Comparison of ENCODE assay signal across 1 cellular context in genomic region chr11:112113539-112114457, GRCh38.
A peak's percentile ranks its signal among the peaks of the same experiment; 100 is the strongest.
TF ChIP-seq lines count a peak whose summit lies in the region.

No MANE protein-coding gene starts in this region.

TF ChIP-seq in HepG2, 621 proteins besides CTCF, POLR2A, EP300 and RAD21 (continues in another document):
- TF ChIP-seq, protein P1, sequence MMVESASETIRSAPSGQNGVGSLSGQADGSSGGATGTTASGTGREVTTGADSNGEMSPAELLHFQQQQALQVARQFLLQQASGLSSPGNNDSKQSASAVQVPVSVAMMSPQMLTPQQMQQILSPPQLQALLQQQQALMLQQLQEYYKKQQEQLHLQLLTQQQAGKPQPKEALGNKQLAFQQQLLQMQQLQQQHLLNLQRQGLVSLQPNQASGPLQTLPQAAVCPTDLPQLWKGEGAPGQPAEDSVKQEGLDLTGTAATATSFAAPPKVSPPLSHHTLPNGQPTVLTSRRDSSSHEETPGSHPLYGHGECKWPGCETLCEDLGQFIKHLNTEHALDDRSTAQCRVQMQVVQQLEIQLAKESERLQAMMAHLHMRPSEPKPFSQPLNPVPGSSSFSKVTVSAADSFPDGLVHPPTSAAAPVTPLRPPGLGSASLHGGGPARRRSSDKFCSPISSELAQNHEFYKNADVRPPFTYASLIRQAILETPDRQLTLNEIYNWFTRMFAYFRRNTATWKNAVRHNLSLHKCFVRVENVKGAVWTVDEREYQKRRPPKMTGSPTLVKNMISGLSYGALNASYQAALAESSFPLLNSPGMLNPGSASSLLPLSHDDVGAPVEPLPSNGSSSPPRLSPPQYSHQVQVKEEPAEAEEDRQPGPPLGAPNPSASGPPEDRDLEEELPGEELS (CRISPR knock-in tag; IDR thresholded peaks at IDR 0.05), result no peak
- TF ChIP-seq U2AF1 (optimal IDR thresholded peaks at IDR 0.05; ENCODE audit: low read depth, low read length), result no peak
- no peak for TF ChIP-seq FOXA1 (IDR thresholded peaks at IDR 0.05)
- TF ChIP-seq FOXA1 (CRISPR knock-in tag; IDR thresholded peaks at IDR 0.05), result no peak
- TF ChIP-seq TRIM24 (CRISPR knock-in tag; IDR thresholded peaks at IDR 0.05), result 0 out of 2 replicates have a peak, but pooled peaks have one; percentile 37
- no peak for TF ChIP-seq GATAD1 (CRISPR knock-in tag; IDR thresholded peaks at IDR 0.05)
- no peak for TF ChIP-seq SMARCE1 (IDR thresholded peaks at IDR 0.05; ENCODE audit: borderline replicate concordance)
- TF ChIP-seq ZNF547 (CRISPR knock-in tag; IDR thresholded peaks at IDR 0.05), result no peak
- TF ChIP-seq FIP1L1 (IDR thresholded peaks at IDR 0.05; ENCODE audit: borderline replicate concordance, insufficient read depth, low read depth, low read length), result no peak
- no peak for TF ChIP-seq SP5 (CRISPR knock-in tag; IDR thresholded peaks at IDR 0.05; ENCODE audit: borderline replicate concordance, low read depth)
- no peak for TF ChIP-seq HNRNPK (IDR thresholded peaks at IDR 0.05; ENCODE audit: low read depth, low read length, poor library complexity, severe bottlenecking)
- no peak for TF ChIP-seq ZNF329 (CRISPR knock-in tag; IDR thresholded peaks at IDR 0.05; ENCODE audit: low read depth)
- 0 out of 2 replicates have a peak, but pooled peaks have one; percentile 7 for TF ChIP-seq HNF4A (CRISPR knock-in tag; IDR thresholded peaks at IDR 0.05)
- TF ChIP-seq ZNF138 (CRISPR knock-in tag; IDR thresholded peaks at IDR 0.05; ENCODE audit: low read depth), result no peak
- no peak for TF ChIP-seq MATR3 (CRISPR knock-in tag; IDR thresholded peaks at IDR 0.05)
- TF ChIP-seq, protein P2, sequence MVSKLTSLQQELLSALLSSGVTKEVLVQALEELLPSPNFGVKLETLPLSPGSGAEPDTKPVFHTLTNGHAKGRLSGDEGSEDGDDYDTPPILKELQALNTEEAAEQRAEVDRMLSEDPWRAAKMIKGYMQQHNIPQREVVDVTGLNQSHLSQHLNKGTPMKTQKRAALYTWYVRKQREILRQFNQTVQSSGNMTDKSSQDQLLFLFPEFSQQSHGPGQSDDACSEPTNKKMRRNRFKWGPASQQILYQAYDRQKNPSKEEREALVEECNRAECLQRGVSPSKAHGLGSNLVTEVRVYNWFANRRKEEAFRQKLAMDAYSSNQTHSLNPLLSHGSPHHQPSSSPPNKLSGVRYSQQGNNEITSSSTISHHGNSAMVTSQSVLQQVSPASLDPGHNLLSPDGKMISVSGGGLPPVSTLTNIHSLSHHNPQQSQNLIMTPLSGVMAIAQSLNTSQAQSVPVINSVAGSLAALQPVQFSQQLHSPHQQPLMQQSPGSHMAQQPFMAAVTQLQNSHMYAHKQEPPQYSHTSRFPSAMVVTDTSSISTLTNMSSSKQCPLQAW (CRISPR knock-in tag; IDR thresholded peaks at IDR 0.05), result no peak
- TF ChIP-seq ZNF761 (CRISPR knock-in tag; conservative IDR thresholded peaks at IDR 0.05), result no peak
- no peak for TF ChIP-seq ZNF543 (CRISPR knock-in tag; IDR thresholded peaks at IDR 0.05)
- no peak for TF ChIP-seq EED (CRISPR knock-in tag; IDR thresholded peaks at IDR 0.05)
- TF ChIP-seq HOXA3 (CRISPR knock-in tag; IDR thresholded peaks at IDR 0.05), result no peak
- TF ChIP-seq HDAC1 (CRISPR knock-in tag; IDR thresholded peaks at IDR 0.05), result 0 out of 2 replicates have a peak, but pooled peaks have one; percentile 36
- no peak for TF ChIP-seq ZNF674 (CRISPR knock-in tag; IDR thresholded peaks at IDR 0.05; ENCODE audit: low read depth)
- TF ChIP-seq ZFP37 (CRISPR knock-in tag; IDR thresholded peaks at IDR 0.05; ENCODE audit: borderline replicate concordance), result no peak
- TF ChIP-seq STAG1 (CRISPR knock-in tag; IDR thresholded peaks at IDR 0.05), result peak; percentile 58
- TF ChIP-seq ZNF281 (CRISPR knock-in tag; IDR thresholded peaks at IDR 0.05; ENCODE audit: borderline replicate concordance), result no peak
- TF ChIP-seq ZMYM2 (CRISPR knock-in tag; IDR thresholded peaks at IDR 0.05), result peak; percentile 77
- TF ChIP-seq TBX3 (IDR thresholded peaks at IDR 0.05; ENCODE audit: borderline replicate concordance), result no peak
- no peak for TF ChIP-seq MTA1 (CRISPR knock-in tag; IDR thresholded peaks at IDR 0.05; ENCODE audit: borderline replicate concordance)
- TF ChIP-seq SP4 (CRISPR knock-in tag; IDR thresholded peaks at IDR 0.05), result no peak
- no peak for TF ChIP-seq RBFOX2 (IDR thresholded peaks at IDR 0.05; ENCODE audit: low read depth, low read length)
- TF ChIP-seq, protein P3, sequence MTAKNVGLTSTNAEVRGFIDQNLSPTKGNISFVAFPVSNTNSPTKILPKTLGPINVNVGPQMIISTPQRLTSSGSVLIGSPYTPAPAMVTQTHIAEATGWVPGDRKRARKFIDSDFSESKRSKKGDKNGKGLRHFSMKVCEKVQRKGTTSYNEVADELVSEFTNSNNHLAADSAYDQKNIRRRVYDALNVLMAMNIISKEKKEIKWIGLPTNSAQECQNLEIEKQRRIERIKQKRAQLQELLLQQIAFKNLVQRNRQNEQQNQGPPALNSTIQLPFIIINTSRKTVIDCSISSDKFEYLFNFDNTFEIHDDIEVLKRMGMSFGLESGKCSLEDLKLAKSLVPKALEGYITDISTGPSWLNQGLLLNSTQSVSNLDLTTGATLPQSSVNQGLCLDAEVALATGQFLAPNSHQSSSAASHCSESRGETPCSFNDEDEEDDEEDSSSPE (CRISPR knock-in tag; IDR thresholded peaks at IDR 0.05), result no peak
- TF ChIP-seq, protein P4, sequence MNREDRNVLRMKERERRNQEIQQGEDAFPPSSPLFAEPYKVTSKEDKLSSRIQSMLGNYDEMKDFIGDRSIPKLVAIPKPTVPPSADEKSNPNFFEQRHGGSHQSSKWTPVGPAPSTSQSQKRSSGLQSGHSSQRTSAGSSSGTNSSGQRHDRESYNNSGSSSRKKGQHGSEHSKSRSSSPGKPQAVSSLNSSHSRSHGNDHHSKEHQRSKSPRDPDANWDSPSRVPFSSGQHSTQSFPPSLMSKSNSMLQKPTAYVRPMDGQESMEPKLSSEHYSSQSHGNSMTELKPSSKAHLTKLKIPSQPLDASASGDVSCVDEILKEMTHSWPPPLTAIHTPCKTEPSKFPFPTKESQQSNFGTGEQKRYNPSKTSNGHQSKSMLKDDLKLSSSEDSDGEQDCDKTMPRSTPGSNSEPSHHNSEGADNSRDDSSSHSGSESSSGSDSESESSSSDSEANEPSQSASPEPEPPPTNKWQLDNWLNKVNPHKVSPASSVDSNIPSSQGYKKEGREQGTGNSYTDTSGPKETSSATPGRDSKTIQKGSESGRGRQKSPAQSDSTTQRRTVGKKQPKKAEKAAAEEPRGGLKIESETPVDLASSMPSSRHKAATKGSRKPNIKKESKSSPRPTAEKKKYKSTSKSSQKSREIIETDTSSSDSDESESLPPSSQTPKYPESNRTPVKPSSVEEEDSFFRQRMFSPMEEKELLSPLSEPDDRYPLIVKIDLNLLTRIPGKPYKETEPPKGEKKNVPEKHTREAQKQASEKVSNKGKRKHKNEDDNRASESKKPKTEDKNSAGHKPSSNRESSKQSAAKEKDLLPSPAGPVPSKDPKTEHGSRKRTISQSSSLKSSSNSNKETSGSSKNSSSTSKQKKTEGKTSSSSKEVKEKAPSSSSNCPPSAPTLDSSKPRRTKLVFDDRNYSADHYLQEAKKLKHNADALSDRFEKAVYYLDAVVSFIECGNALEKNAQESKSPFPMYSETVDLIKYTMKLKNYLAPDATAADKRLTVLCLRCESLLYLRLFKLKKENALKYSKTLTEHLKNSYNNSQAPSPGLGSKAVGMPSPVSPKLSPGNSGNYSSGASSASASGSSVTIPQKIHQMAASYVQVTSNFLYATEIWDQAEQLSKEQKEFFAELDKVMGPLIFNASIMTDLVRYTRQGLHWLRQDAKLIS (CRISPR knock-in tag; IDR thresholded peaks at IDR 0.05), result no peak
- no peak for TF ChIP-seq ATF7-NPFF (CRISPR knock-in tag; IDR thresholded peaks at IDR 0.05; ENCODE audit: low read depth)
- TF ChIP-seq, protein P5, sequence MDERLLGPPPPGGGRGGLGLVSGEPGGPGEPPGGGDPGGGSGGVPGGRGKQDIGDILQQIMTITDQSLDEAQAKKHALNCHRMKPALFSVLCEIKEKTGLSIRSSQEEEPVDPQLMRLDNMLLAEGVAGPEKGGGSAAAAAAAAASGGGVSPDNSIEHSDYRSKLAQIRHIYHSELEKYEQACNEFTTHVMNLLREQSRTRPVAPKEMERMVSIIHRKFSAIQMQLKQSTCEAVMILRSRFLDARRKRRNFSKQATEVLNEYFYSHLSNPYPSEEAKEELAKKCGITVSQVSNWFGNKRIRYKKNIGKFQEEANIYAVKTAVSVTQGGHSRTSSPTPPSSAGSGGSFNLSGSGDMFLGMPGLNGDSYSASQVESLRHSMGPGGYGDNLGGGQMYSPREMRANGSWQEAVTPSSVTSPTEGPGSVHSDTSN (CRISPR knock-in tag; IDR thresholded peaks at IDR 0.05), result peak; percentile 47
- no peak for TF ChIP-seq ZNF343 (CRISPR knock-in tag; IDR thresholded peaks at IDR 0.05)
- no peak for TF ChIP-seq ZNF275 (CRISPR knock-in tag; IDR thresholded peaks at IDR 0.05; ENCODE audit: borderline replicate concordance)
- 0 out of 2 replicates have a peak, but pooled peaks have one; percentile 41 for TF ChIP-seq RCOR2 (CRISPR knock-in tag; IDR thresholded peaks at IDR 0.05)
- TF ChIP-seq ZMYM4 (CRISPR knock-in tag; IDR thresholded peaks at IDR 0.05), result peak; percentile 21; the same call in 1 of the 2 replicates
- TF ChIP-seq, protein P6, sequence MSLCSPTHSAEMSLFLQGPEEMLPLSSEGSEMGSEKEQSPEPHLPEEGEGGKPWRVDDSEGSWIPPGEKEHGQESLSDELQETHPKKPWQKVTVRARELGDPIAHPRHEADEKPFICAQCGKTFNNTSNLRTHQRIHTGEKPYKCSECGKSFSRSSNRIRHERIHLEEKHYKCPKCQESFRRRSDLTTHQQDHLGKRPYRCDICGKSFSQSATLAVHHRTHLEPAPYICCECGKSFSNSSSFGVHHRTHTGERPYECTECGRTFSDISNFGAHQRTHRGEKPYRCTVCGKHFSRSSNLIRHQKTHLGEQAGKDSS (CRISPR knock-in tag; IDR thresholded peaks at IDR 0.05; ENCODE audit: borderline replicate concordance, low read depth), result no peak
- no peak for TF ChIP-seq MYNN (CRISPR knock-in tag; IDR thresholded peaks at IDR 0.05; ENCODE audit: low read depth)
- TF ChIP-seq STAT6 (CRISPR knock-in tag; IDR thresholded peaks at IDR 0.05; ENCODE audit: borderline replicate concordance), result no peak
- TF ChIP-seq SOX6 (IDR thresholded peaks at IDR 0.05), result no peak
- no peak for TF ChIP-seq SOX6 (CRISPR knock-in tag; IDR thresholded peaks at IDR 0.05)
- peak; percentile 61; the same call in 1 of the 2 replicates for TF ChIP-seq SMC3 (IDR thresholded peaks at IDR 0.05; ENCODE audit: low read length)
- TF ChIP-seq ATF7 (IDR thresholded peaks at IDR 0.05), result no peak
- no peak for TF ChIP-seq ATF7 (CRISPR knock-in tag; IDR thresholded peaks at IDR 0.05)
- TF ChIP-seq NFIC (IDR thresholded peaks at IDR 0.05; ENCODE audit: low read length), result no peak
- TF ChIP-seq KDM4B (CRISPR knock-in tag; IDR thresholded peaks at IDR 0.05), result no peak
